Comparison of ENCODE assay signal across 38 cellular contexts in the genomic region with DNA sequence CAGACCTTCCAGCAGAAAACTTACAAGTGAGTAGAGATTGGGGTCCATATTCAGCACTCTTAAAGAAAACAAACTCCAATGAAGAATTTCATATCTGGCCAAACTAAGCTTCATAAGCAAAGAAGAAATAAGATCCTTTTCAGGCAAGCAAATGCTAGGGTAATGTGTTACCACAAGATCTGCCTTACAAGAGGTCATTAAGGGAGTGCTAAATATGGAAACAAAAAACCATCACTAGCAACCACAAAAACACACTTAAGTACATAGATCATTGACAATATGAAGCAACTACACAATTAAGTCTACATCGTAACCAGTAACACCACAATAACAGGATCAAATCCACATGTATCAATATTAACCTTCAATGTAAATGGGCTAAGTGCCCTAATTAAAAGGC. TPM values are rescaled to one million over a fixed set of nuclear protein-coding genes. Genes with fewer than 3 reads are reported as not detected.
"Had no signal": no experiment of that assay in that cellular context is flagged by ENCODE, and none has a peak within 500 bp of the region (broad histone marks: within the 10 kb centered on the region; RNA-seq: fewer than 3 reads in every experiment).

No MANE protein-coding gene starts in this region.

- ATAC-seq: activated CD8-positive, alpha-beta memory T cell treated with anti-CD3 and anti-CD28 coated beads, Interleukin-2, amount 10 ng/mL, durations not matched to agents 7 days and 5 days; activated CD8-positive, alpha-beta T cell treated with anti-CD3 and anti-CD28 coated beads, Interleukin-2, amount 10 ng/mL, durations not matched to agents 7 days and 5 days; activated naive CD8-positive, alpha-beta T cell treated with anti-CD3 and anti-CD28 coated beads, Interleukin-2, amount 50 U/mL, for 24 hours had no signal

- H3K36me3 Mint-ChIP-seq: activated CD4-positive, alpha-beta memory T cell treated with anti-CD3 and anti-CD28 coated beads for 36 hours; activated CD8-positive, alpha-beta memory T cell treated with anti-CD3 and anti-CD28 coated beads, Interleukin-2, amount 10 ng/mL, durations not matched to agents 7 days and 5 days; activated naive CD4-positive, alpha-beta T cell treated with anti-CD3 and anti-CD28 coated beads, Interleukin-2, amount 10 ng/mL, durations not matched to agents 7 days and 5 days; activated naive CD4-positive, alpha-beta T cell treated with anti-CD3 and anti-CD28 coated beads, Interleukin-2, amount 50 U/mL, for 24 hours; activated naive CD8-positive, alpha-beta T cell; activated naive CD8-positive, alpha-beta T cell treated with anti-CD3 and anti-CD28 coated beads, Interleukin-2, amount 10 ng/mL, durations not matched to agents 7 days and 5 days; brain had no signal

- H3K9me3 Mint-ChIP-seq: activated CD4-positive, alpha-beta memory T cell treated with anti-CD3 and anti-CD28 coated beads for 36 hours; activated CD4-positive, alpha-beta T cell treated with anti-CD3 and anti-CD28 coated beads, Interleukin-2, amount 10 ng/mL, durations not matched to agents 24 days and 14 days; activated naive CD4-positive, alpha-beta T cell treated with anti-CD3 and anti-CD28 coated beads, Interleukin-2, amount 10 ng/mL, durations not matched to agents 7 days and 5 days; activated T-helper 2 cell treated with anti-CD3 and anti-CD28 coated beads, Interferon-gamma antibody, Interleukin-2, Interleukin-4, amounts not matched to agents 10 μg/mL and 5 μg/mL and 100 μg/mL, durations not matched to agents 14 hours and 24 hours and 36 hours; T-helper 1 cell treated with Interleukin-12 subunit alpha and Interleukin-12 subunit beta and Interleukin-4 antibody, amounts not matched to agents 30 μg/mL and 1 μg/mL, for 36 hours; T-helper 2 cell treated with Interferon-gamma antibody and Interleukin-4, amounts not matched to agents 5 μg/mL and 100 μg/mL, for 36 hours had no signal

- H3K27me3 ChIP-seq: ascending aorta, cardiac muscle cell had no signal

- H3K4me1 Mint-ChIP-seq: activated B cell treated with CpG ODN at 0.5 μM for 24 hours; activated CD4-positive, alpha-beta T cell treated with anti-CD3 and anti-CD28 coated beads, Interleukin-2, amount 10 ng/mL, durations not matched to agents 24 days and 14 days; activated CD8-positive, alpha-beta memory T cell treated with anti-CD3 and anti-CD28 coated beads, Interleukin-2, amount 10 ng/mL, durations not matched to agents 7 days and 5 days; activated naive CD4-positive, alpha-beta T cell treated with anti-CD3 and anti-CD28 coated beads, Interleukin-2, amount 10 ng/mL, durations not matched to agents 7 days and 5 days; activated naive CD4-positive, alpha-beta T cell treated with anti-CD3 and anti-CD28 coated beads, Interleukin-2, amount 50 U/mL, for 24 hours; activated naive CD8-positive, alpha-beta T cell treated with anti-CD3 and anti-CD28 coated beads, Interleukin-2, amount 10 ng/mL, durations not matched to agents 7 days and 5 days; activated naive CD8-positive, alpha-beta T cell treated with anti-CD3 and anti-CD28 coated beads, Interleukin-2, amount 50 U/mL, for 24 hours; brain; central memory CD8-positive, alpha-beta T cell had no signal

- H3K4me3 Mint-ChIP-seq: activated B cell treated with CpG ODN at 0.5 μM for 24 hours; activated CD4-positive, alpha-beta memory T cell treated with anti-CD3 and anti-CD28 coated beads for 36 hours; activated CD4-positive, alpha-beta T cell treated with anti-CD3 and anti-CD28 coated beads, Interleukin-2, amount 10 ng/mL, durations not matched to agents 24 days and 14 days; activated CD8-positive, alpha-beta memory T cell treated with anti-CD3 and anti-CD28 coated beads, Interleukin-2, amount 10 ng/mL, durations not matched to agents 7 days and 5 days; activated CD8-positive, alpha-beta T cell treated with anti-CD3 and anti-CD28 coated beads, Interleukin-2, amount 10 ng/mL, durations not matched to agents 7 days and 5 days; activated naive CD4-positive, alpha-beta T cell treated with anti-CD3 and anti-CD28 coated beads, Interleukin-2, amount 10 ng/mL, durations not matched to agents 7 days and 5 days; activated naive CD4-positive, alpha-beta T cell treated with anti-CD3 and anti-CD28 coated beads, Interleukin-2, amount 50 U/mL, for 24 hours; activated naive CD8-positive, alpha-beta T cell; activated naive CD8-positive, alpha-beta T cell treated with anti-CD3 and anti-CD28 coated beads, Interleukin-2, amount 10 ng/mL, durations not matched to agents 7 days and 5 days; activated naive CD8-positive, alpha-beta T cell treated with anti-CD3 and anti-CD28 coated beads, Interleukin-2, amount 50 U/mL, for 24 hours; activated T-cell treated with anti-CD3 and anti-CD28 coated beads, Interleukin-2, amount 50 U/mL, for 24 hours; brain; central memory CD8-positive, alpha-beta T cell; T-helper 1 cell treated with Interleukin-12 subunit alpha and Interleukin-12 subunit beta and Interleukin-4 antibody, amounts not matched to agents 30 μg/mL and 1 μg/mL, for 36 hours; T-helper 2 cell treated with Interferon-gamma antibody and Interleukin-4, amounts not matched to agents 5 μg/mL and 100 μg/mL, for 36 hours had no signal

- H3K27me3 Mint-ChIP-seq: activated B cell treated with CpG ODN at 0.5 μM for 24 hours; activated CD4-positive, alpha-beta T cell treated with anti-CD3 and anti-CD28 coated beads, Interleukin-2, amount 10 ng/mL, durations not matched to agents 24 days and 14 days; activated CD8-positive, alpha-beta memory T cell treated with anti-CD3 and anti-CD28 coated beads, Interleukin-2, amount 10 ng/mL, durations not matched to agents 7 days and 5 days; activated naive CD4-positive, alpha-beta T cell treated with anti-CD3 and anti-CD28 coated beads, Interleukin-2, amount 10 ng/mL, durations not matched to agents 7 days and 5 days had no signal

- H3K4me3 ChIP-seq: ascending aorta, cardiac muscle cell had no signal

- H3K27ac ChIP-seq: ascending aorta, cardiac muscle cell, VCaP had no signal

- DNase-seq: activated B cell treated with CpG ODN at 0.5 μM for 24 hours; activated CD4-positive, alpha-beta memory T cell treated with anti-CD3 and anti-CD28 coated beads for 36 hours; activated CD4-positive, alpha-beta T cell treated with anti-CD3 and anti-CD28 coated beads for 4 hours; activated CD4-positive, alpha-beta T cell treated with anti-CD3 and anti-CD28 coated beads, Interleukin-2, amount 10 ng/mL, durations not matched to agents 24 days and 14 days; activated CD4-positive, alpha-beta T cell treated with anti-CD3 and anti-CD28 coated beads, Interleukin-2, amount 50 U/mL, for 1 hour; activated CD4-positive, alpha-beta T cell treated with anti-CD3 and anti-CD28 coated beads, Interleukin-2, amount 50 U/mL, for 4 hours; activated CD4-positive, CD25-positive, alpha-beta regulatory T cell treated with anti-CD3 and anti-CD28 coated beads, Interleukin-2, amount 50 U/mL, for 72 hours; activated CD8-positive, alpha-beta memory T cell treated with anti-CD3 and anti-CD28 coated beads for 24 hours; activated CD8-positive, alpha-beta memory T cell treated with anti-CD3 and anti-CD28 coated beads, Interleukin-2, amount 10 ng/mL, durations not matched to agents 7 days and 5 days; activated CD8-positive, alpha-beta memory T cell treated with anti-CD3 and anti-CD28 coated beads, Interleukin-2, amount 50 U/mL, for 48 hours; activated CD8-positive, alpha-beta T cell treated with anti-CD3 and anti-CD28 coated beads, Interleukin-2, amount 10 ng/mL, durations not matched to agents 7 days and 5 days; activated effector memory CD4-positive, alpha-beta T cell treated with Interleukin-2 at 50 U/mL for 16 hours; activated gamma-delta T cell; activated naive CD4-positive, alpha-beta T cell treated with anti-CD3 and anti-CD28 coated beads, Interleukin-2, amount 10 ng/mL, durations not matched to agents 7 days and 5 days; activated naive CD4-positive, alpha-beta T cell treated with Interleukin-2 at 50 U/mL for 16 hours; activated naive CD8-positive, alpha-beta T cell treated with anti-CD3 and anti-CD28 coated beads, Interleukin-2, amount 10 ng/mL, durations not matched to agents 7 days and 5 days; activated naive CD8-positive, alpha-beta T cell treated with anti-CD3 and anti-CD28 coated beads, Interleukin-2, amount 50 U/mL, for 24 hours; activated T-cell treated with anti-CD3 and anti-CD28 coated beads, Interleukin-2, amount 50 U/mL, for 24 hours; activated T-cell treated with anti-CD3 and anti-CD28 coated beads, Interleukin-2, amount 50 U/mL, for 48 hours; amygdala; anterior cingulate cortex; caudate nucleus; cerebellar nuclear complex; T-helper 1 cell; T-helper 2 cell; T-helper 9 cell had no signal

- FAIRE-seq: bronchial epithelial cell, TTC549 had no signal

- H3K36me3 ChIP-seq: ascending aorta, cardiac muscle cell had no signal

- H3K4me1 ChIP-seq: ascending aorta had no signal

- H3K27ac Mint-ChIP-seq: activated B cell treated with CpG ODN at 0.5 μM for 24 hours; activated CD4-positive, alpha-beta memory T cell treated with anti-CD3 and anti-CD28 coated beads for 36 hours; activated CD4-positive, alpha-beta T cell treated with anti-CD3 and anti-CD28 coated beads, Interleukin-2, amount 10 ng/mL, durations not matched to agents 24 days and 14 days; activated CD8-positive, alpha-beta memory T cell treated with anti-CD3 and anti-CD28 coated beads, Interleukin-2, amount 10 ng/mL, durations not matched to agents 7 days and 5 days; activated CD8-positive, alpha-beta T cell treated with anti-CD3 and anti-CD28 coated beads, Interleukin-2, amount 10 ng/mL, durations not matched to agents 7 days and 5 days; activated naive CD4-positive, alpha-beta T cell treated with anti-CD3 and anti-CD28 coated beads, Interleukin-2, amount 10 ng/mL, durations not matched to agents 7 days and 5 days; activated naive CD4-positive, alpha-beta T cell treated with anti-CD3 and anti-CD28 coated beads, Interleukin-2, amount 50 U/mL, for 24 hours; activated naive CD8-positive, alpha-beta T cell; activated naive CD8-positive, alpha-beta T cell treated with anti-CD3 and anti-CD28 coated beads, Interleukin-2, amount 10 ng/mL, durations not matched to agents 7 days and 5 days; activated naive CD8-positive, alpha-beta T cell treated with anti-CD3 and anti-CD28 coated beads, Interleukin-2, amount 50 U/mL, for 24 hours; activated T-cell treated with anti-CD3 and anti-CD28 coated beads, Interleukin-2, amount 50 U/mL, for 24 hours; activated T-helper 2 cell treated with anti-CD3 and anti-CD28 coated beads, Interferon-gamma antibody, Interleukin-2, Interleukin-4, amounts not matched to agents 10 μg/mL and 5 μg/mL and 100 μg/mL, durations not matched to agents 14 hours and 24 hours and 36 hours; brain; T-helper 1 cell treated with Interleukin-12 subunit alpha and Interleukin-12 subunit beta and Interleukin-4 antibody, amounts not matched to agents 30 μg/mL and 1 μg/mL, for 36 hours; T-helper 2 cell treated with Interferon-gamma antibody and Interleukin-4, amounts not matched to agents 5 μg/mL and 100 μg/mL, for 36 hours had no signal

RNA-seq across cellular contexts. Expression of a gene that starts 47.1 kb away (rescaled TPM):
- total RNA-seq: activated B cell treated with CpG ODN at 0.5 μM for 24 hours; activated CD4-positive, alpha-beta memory T cell treated with anti-CD3 and anti-CD28 coated beads for 36 hours; activated CD4-positive, alpha-beta T cell treated with anti-CD3 and anti-CD28 coated beads, Interleukin-2, amount 10 ng/mL, durations not matched to agents 24 days and 14 days; activated CD8-positive, alpha-beta memory T cell treated with anti-CD3 and anti-CD28 coated beads, Interleukin-2, amount 10 ng/mL, durations not matched to agents 7 days and 5 days; activated CD8-positive, alpha-beta T cell treated with anti-CD3 and anti-CD28 coated beads, Interleukin-2, amount 10 ng/mL, durations not matched to agents 7 days and 5 days; activated naive CD8-positive, alpha-beta T cell treated with anti-CD3 and anti-CD28 coated beads, Interleukin-2, amount 10 ng/mL, durations not matched to agents 7 days and 5 days; activated T-helper 2 cell treated with anti-CD3 and anti-CD28 coated beads, Interferon-gamma antibody, Interleukin-2, Interleukin-4, amounts not matched to agents 10 μg/mL and 5 μg/mL and 100 μg/mL, durations not matched to agents 14 hours and 24 hours and 36 hours; bronchial epithelial cell had no signal
- polyA plus RNA-seq: cardiac muscle cell had no signal
